9 cellular contexts compared by ENCODE assay signal in the genomic region with DNA sequence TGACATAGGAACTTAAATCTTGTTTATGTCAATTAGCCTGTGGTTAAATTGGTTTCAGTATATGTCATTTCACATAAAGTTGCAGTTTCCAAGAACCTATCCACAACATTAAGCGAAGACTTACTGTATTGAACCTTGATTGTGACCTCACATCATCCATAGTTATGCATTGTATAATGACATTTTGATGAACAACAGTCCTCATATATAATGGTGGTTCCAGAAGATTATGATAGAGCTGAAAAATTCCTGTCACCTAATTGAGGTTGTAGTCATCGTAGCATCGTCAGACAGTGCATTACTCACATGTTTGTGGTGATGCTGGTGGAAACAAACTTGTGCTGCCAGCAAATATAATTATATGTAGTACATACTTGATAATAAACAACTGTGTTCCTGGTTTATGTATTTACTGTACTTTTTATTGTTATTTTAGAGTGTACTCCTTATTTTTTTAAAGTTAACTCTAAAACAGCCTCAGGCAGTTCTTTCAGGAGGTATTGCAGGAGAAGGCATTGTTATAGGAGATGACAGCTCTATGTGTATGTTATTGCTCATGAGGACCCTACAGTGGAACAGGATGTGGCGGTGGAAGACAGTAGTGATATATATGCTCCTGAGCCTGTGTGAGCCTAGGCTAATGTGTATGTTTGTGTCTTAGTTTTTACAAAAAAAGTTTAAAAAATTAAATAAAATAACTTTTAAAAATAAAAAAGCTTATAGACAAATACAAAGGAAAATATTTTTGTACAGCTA. TPM values are rescaled to one million over a fixed set of nuclear protein-coding genes. Genes with fewer than 3 reads are reported as not detected.
A peak's percentile ranks its signal among the peaks of the same experiment; 100 is the strongest.
DNase-seq lines count a peak whose midpoint lies in the region; ATAC-seq, FAIRE-seq and TF ChIP-seq lines count a peak whose summit lies in the region.
"Had no signal": no experiment of that assay in that cellular context is flagged by ENCODE, and none has a peak within 500 bp of the region (broad histone marks: within the 10 kb centered on the region; RNA-seq: fewer than 3 reads in every experiment).

No MANE protein-coding gene starts in this region.

- H3K4me3 ChIP-seq in PC-3 (ENCODE audit: low read length), result no peak overlapping the region
- H3K4me3 ChIP-seq in small intestine (ENCODE audit: low read depth in 1 of 2, low read length in 2 of 2), result no peak overlapping the region

- ATAC-seq in GM18502 (IDR thresholded peaks at IDR 0.05; ENCODE audit: poor library complexity, unreplicated experiment) (peak; percentile 69), GM21825 (IDR thresholded peaks at IDR 0.05; ENCODE audit: unreplicated experiment) (peak; percentile 70), PC-3 (peak; percentile 88)

- no peaks in the 10 kb centered on the region for H3K9me2 ChIP-seq in PC-3 (replicated peaks; ENCODE audit: low read length)

- BruUV-seq in PC-3 (replicated peaks; lab: Mats Ljungman, UMichigan), result no TSS peak

- peaks cover 7% of the 10 kb centered on the region for H3K36me3 ChIP-seq in PC-3 (ENCODE audit: low read depth, low read length)
- H3K36me3 ChIP-seq in small intestine (ENCODE audit: control insufficient read depth in 2 of 2, insufficient read depth in 2 of 2, low read length in 2 of 2), result no peaks in the 10 kb centered on the region

- no peaks in the 10 kb centered on the region for H4K20me1 ChIP-seq in PC-3 (ENCODE audit: low read length)

- H3K27ac ChIP-seq in PC-3 (ENCODE audit: low read length) (peak overlapping the region; percentile 97), small intestine (ENCODE audit: low read depth in 1 of 2, low read length in 1 of 2) (no peak overlapping the region)

- H3F3A ChIP-seq in PC-3 (ENCODE audit: low read length, unreplicated experiment), result no peaks in the 10 kb centered on the region

- peak overlapping the region; percentile 78 for H3K9ac ChIP-seq in PC-3 (ENCODE audit: low read length)

- POLR2A ChIA-PET in PC-3 (lab: Charles Lee; ENCODE audit: unreplicated experiment), result no interaction called here

- H3K79me2 ChIP-seq in PC-3 (ENCODE audit: low read length), result peaks cover 56% of the 10 kb centered on the region

- H3K4me2 ChIP-seq in PC-3 (ENCODE audit: low read length), result peak overlapping the region; percentile 42

- 71 to 87% (median 73%) methylated on average over 4 of the region's 4 CpGs for WGBS in small intestine, 3 donors

- H3K27me3 ChIP-seq in PC-3 (ENCODE audit: low read length), result no peaks in the 10 kb centered on the region
- no peaks in the 10 kb centered on the region for H3K27me3 ChIP-seq in small intestine (ENCODE audit: control insufficient read depth in 2 of 2, insufficient read depth in 2 of 2, low read length in 2 of 2)

- H3K9me3 ChIP-seq in PC-3 (ENCODE audit: low read length), result no peaks in the 10 kb centered on the region
- H3K9me3 ChIP-seq in small intestine (ENCODE audit: control insufficient read depth, low read depth), result no peaks in the 10 kb centered on the region

- no peak overlapping the region for H2AFZ ChIP-seq in PC-3 (ENCODE audit: low read length)

- CTCF ChIA-PET in PC-3 (lab: Charles Lee), result no interaction called here

- H3K4me1 ChIP-seq in PC-3 (ENCODE audit: insufficient read depth, low read length), result peaks cover 29% of the 10 kb centered on the region
- peaks cover 0 to 3% of the 10 kb centered on the region in 2 donors for H3K4me1 ChIP-seq in small intestine (ENCODE audit: control insufficient read depth in 2 of 2, insufficient read depth in 1 of 2, low read depth in 1 of 2, low read length in 1 of 2)

- TF ChIP-seq CTCF in PC-3 (conservative IDR thresholded peaks at IDR 0.05; ENCODE audit: low read depth, low read length), result no peak

- intact Hi-C loops in PC-3 (cut with micrococcal nuclease), result loop anchor here (5.0 kb wide), 1 partner anchor 45 kb away; no protein-coding TSS in a partner anchor

- DNase-seq in PC-3 (peak; percentile 87), glomerular visceral epithelial cell (ENCODE audit: extremely low spot score) (peak; percentile 49), small intestine (no peak), GF-D8 (lab: John Stamatoyannopoulos, UW) (no peak)
- DNase-seq in activated CD4-positive, alpha-beta T cell treated with anti-CD3 and anti-CD28 coated beads, Interleukin-2, amount 50 U/mL, for 48 hours, result no peak
- no peak for DNase-seq in effector CD4-positive, alpha-beta T cell
- DNase-seq: hippocampal formation had no signal

- no peak for FAIRE-seq in small intestine (lab: Jason Lieb, UNC)

RNA-seq across cellular contexts. Expression of a gene that starts 56.6 kb away (rescaled TPM):
- total RNA-seq in PC-3 (2014; rRNA removed), result 66.6 and 95.6 TPM in 2 replicates
- polyA plus RNA-seq in small intestine, result 10 to 100 TPM; 55.3 to 62.8 (median 61.3) TPM

Comparison
In these comparisons a context has a peak if more than half of its experiments do, and no peak if none do; other contexts are left out.
1. DNase-seq: peak in PC-3 (single experiment) and glomerular visceral epithelial cell (single experiment); none in activated CD4-positive, alpha-beta T cell treated with anti-CD3 and anti-CD28 coated beads, Interleukin-2, amount 50 U/mL, for 48 hours (0 of 2), small intestine (single experiment), effector CD4-positive, alpha-beta T cell (single experiment) and GF-D8 (single experiment).
2. Peak in every context shown above with its lines, with median percentiles within 50 percentile points of each other: ATAC-seq.